Comparison of ENCODE assay signal across 9 cellular contexts in the genomic region with DNA sequence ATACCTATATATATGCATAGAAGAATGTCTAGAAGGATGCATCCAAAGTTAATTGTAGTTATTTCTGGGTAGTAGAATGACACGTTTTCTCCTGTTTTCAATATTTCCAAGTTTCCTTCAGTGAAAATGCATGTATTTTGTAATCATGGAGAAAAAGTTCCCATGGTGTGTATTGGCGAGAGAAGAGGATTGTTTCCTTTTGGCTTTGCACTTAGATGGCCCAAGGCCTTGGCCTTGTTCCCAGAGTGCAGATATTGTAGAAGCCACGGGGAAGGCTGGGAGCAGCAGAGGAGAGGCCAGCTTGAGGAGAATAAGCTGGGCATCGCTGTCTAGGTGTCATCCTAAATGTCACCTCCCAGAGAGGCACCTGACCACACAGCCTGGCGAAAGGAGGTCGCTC. TPM values are rescaled to one million over a fixed set of nuclear protein-coding genes. Genes with fewer than 3 reads are reported as not detected.
DNase-seq lines count a peak whose midpoint lies in the region; ATAC-seq and TF ChIP-seq lines count a peak whose summit lies in the region.
"Had no signal": no experiment of that assay in that cellular context is flagged by ENCODE, and none has a peak within 500 bp of the region (broad histone marks: within the 10 kb centered on the region; RNA-seq: fewer than 3 reads in every experiment).

No MANE protein-coding gene starts in this region.

- peaks cover 18 to 36% of the 10 kb centered on the region in 2 experiments; a peak in 3 of 4 replicates for H3K79me1 ChIP-seq in IMR-90 (ENCODE audit: low read depth in 1 of 2, low read length in 2 of 2)

- no peaks in the 10 kb centered on the region for H3K27me3 ChIP-seq in IMR-90 (ENCODE audit: control insufficient read depth, insufficient read depth, low read length)

- TF ChIP-seq CTCF in IMR-90 (conservative IDR thresholded peaks at IDR 0.05; ENCODE audit: low read depth, low read length): no peak

- no peak overlapping the region for H2BK120ac ChIP-seq in IMR-90 (ENCODE audit: low read depth, low read length)

- in situ Hi-C loops in IMR-90 (cut with MboI; ENCODE audit: low sequenced_read_pairs): no loop called here

- H3K27ac ChIP-seq in IMR-90 (ENCODE audit: insufficient read depth, low read length): no peak overlapping the region

- peak overlapping the region; percentile 73 for H3K4ac ChIP-seq in IMR-90 (ENCODE audit: low read depth, low read length)

- H3K23ac ChIP-seq in IMR-90 (ENCODE audit: low read depth, low read length): no peak overlapping the region

- H2AFZ ChIP-seq in IMR-90 (replicated peaks; ENCODE audit: low read length, poor library complexity): no peak overlapping the region

- H3K4me3 ChIP-seq in IMR-90 (ENCODE audit: insufficient read depth, low read depth, low read length): no peak overlapping the region

- H4K8ac ChIP-seq in IMR-90 (ENCODE audit: low read depth in 2 of 2, low read length in 2 of 2): no peak overlapping the region

- peaks cover 11% of the 10 kb centered on the region for H3K4me1 ChIP-seq in IMR-90 (ENCODE audit: control insufficient read depth, insufficient read depth, low read length)

- POLR2A ChIA-PET in IMR-90 (lab: Charles Lee; ENCODE audit: unreplicated experiment): no interaction called here

- H3K56ac ChIP-seq in IMR-90 (ENCODE audit: extremely low read depth, insufficient read depth, low read length): no peak overlapping the region

- no peak for TF ChIP-seq POLR2A in IMR-90 (IDR thresholded peaks at IDR 0.05; ENCODE audit: low read depth, low read length)

- H3K4me2 ChIP-seq in IMR-90 (ENCODE audit: low read depth, low read length): no peak overlapping the region

- no peak overlapping the region for H3K9ac ChIP-seq in IMR-90 (ENCODE audit: low read depth, low read length)

- no peak overlapping the region; the same call in 2 of the 3 replicates for H2BK15ac ChIP-seq in IMR-90 (ENCODE audit: low read depth, low read length)

- peak overlapping the region; percentile 54 for H2BK20ac ChIP-seq in IMR-90 (ENCODE audit: low read depth, low read length)

- TF ChIP-seq RAD21 in IMR-90 (IDR thresholded peaks at IDR 0.05; ENCODE audit: low read length): no peak

- H3K14ac ChIP-seq in IMR-90 (replicated peaks; ENCODE audit: low read depth, low read length): no peak overlapping the region

- H2BK5ac ChIP-seq in IMR-90 (ENCODE audit: low read depth, low read length, poor library complexity, severe bottlenecking): no peak overlapping the region

- H4K20me1 ChIP-seq in IMR-90 (ENCODE audit: insufficient read depth, low read length): no peaks in the 10 kb centered on the region

- BruUV-seq in IMR-90 (replicated peaks; lab: Mats Ljungman, UMichigan): no TSS peak

- H2AK5ac ChIP-seq in IMR-90 (ENCODE audit: low read depth, low read length): peak overlapping the region; percentile 74; the same call in 1 of the 2 replicates

- WGBS in IMR-90 (ENCODE audit: extremely low coverage in 2 of 2, insufficient read length in 1 of 2), 2 experiments: 83% methylated on average over 3 of the region's 6 CpGs; no CpG with 5 or more reads in 1 of the 2 experiments

- dilution Hi-C loops in IMR-90 (cut with HindIII; ENCODE audit: low sequenced_read_pairs, unreplicated experiment): no loop called here

- DNase-seq in IMR-90 (peak; percentile 75), astrocyte of the hippocampus (ENCODE audit: low read depth, low spot score) (peak; percentile 91), iris pigment epithelial cell (ENCODE audit: low read depth) (peak; percentile 78), stromal cell of bone marrow (ENCODE audit: low read depth) (peak; percentile 83), NCI-H1105 (lab: John Stamatoyannopoulos, UW) (no peak), NCI-H1436 (lab: John Stamatoyannopoulos, UW) (no peak)
- no peak for DNase-seq in activated T-cell treated with anti-CD3 and anti-CD28 coated beads, Interleukin-2, amount 50 U/mL, for 48 hours
- DNase-seq: activated CD4-positive, alpha-beta T cell treated with anti-CD3 and anti-CD28 coated beads for 48 hours had no signal

- intact Hi-C loops in IMR-90 (cut with micrococcal nuclease): no loop called here

- no peak overlapping the region for H4K91ac ChIP-seq in IMR-90 (ENCODE audit: insufficient read depth, low read depth, low read length)

- ATAC-seq in IMR-90 (ENCODE audit: low read depth): peak; percentile 64
- no peak for ATAC-seq in GM21786 (IDR thresholded peaks at IDR 0.05; ENCODE audit: unreplicated experiment)

- no peak overlapping the region for H3K18ac ChIP-seq in IMR-90 (ENCODE audit: low read depth, low read length)

- peak overlapping the region; percentile 23 for H2AK9ac ChIP-seq in IMR-90 (replicated peaks; ENCODE audit: low read depth, low read length, poor library complexity)

- H3K9me3 ChIP-seq in IMR-90 (ENCODE audit: control insufficient read depth, insufficient read depth, low read length): no peaks in the 10 kb centered on the region

- peaks cover 19% of the 10 kb centered on the region for H3K9me1 ChIP-seq in IMR-90 (ENCODE audit: insufficient read depth, low read length)

- H4K5ac ChIP-seq in IMR-90 (ENCODE audit: low read depth, low read length): no peak overlapping the region

- no peaks in the 10 kb centered on the region for H3K36me3 ChIP-seq in IMR-90 (ENCODE audit: control insufficient read depth, insufficient read depth, low read length)

- CTCF ChIA-PET in IMR-90 (lab: Yijun Ruan, JAX): interaction anchor here (0.8 kb wide), 1 partner anchor 10 kb away, joined by 3 read pairs; no protein-coding TSS in a partner anchor

TF ChIP-seq in IMR-90, 13 proteins besides CTCF, POLR2A, EP300 and RAD21:
- TF ChIP-seq MAZ (IDR thresholded peaks at IDR 0.05; ENCODE audit: borderline replicate concordance, low read depth, low read length) (no peak), CHD1 (IDR thresholded peaks at IDR 0.05; ENCODE audit: low read depth, low read length) (no peak), NFE2L2 (IDR thresholded peaks at IDR 0.05; ENCODE audit: low read depth, low read length) (no peak), RFX5 (IDR thresholded peaks at IDR 0.05; ENCODE audit: low read depth, low read length) (no peak), CEBPB (IDR thresholded peaks at IDR 0.05; ENCODE audit: low read depth, low read length) (no peak), BHLHE40 (IDR thresholded peaks at IDR 0.05; ENCODE audit: low read depth, low read length) (no peak), MAFK (IDR thresholded peaks at IDR 0.05; ENCODE audit: low read depth, low read length) (no peak), FOS (IDR thresholded peaks at IDR 0.05; ENCODE audit: low read depth, low read length) (no peak), MXI1 (IDR thresholded peaks at IDR 0.05; ENCODE audit: borderline replicate concordance, low read depth, low read length) (no peak), RCOR1 (IDR thresholded peaks at IDR 0.05; ENCODE audit: insufficient replicate concordance, low read length) (no peak), SMC3 (IDR thresholded peaks at IDR 0.05; ENCODE audit: low read depth, low read length) (no peak)
- TF ChIP-seq, protein P1, sequence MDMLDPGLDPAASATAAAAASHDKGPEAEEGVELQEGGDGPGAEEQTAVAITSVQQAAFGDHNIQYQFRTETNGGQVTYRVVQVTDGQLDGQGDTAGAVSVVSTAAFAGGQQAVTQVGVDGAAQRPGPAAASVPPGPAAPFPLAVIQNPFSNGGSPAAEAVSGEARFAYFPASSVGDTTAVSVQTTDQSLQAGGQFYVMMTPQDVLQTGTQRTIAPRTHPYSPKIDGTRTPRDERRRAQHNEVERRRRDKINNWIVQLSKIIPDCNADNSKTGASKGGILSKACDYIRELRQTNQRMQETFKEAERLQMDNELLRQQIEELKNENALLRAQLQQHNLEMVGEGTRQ (IDR thresholded peaks at IDR 0.05; ENCODE audit: low read depth, low read length): no peak
- TF ChIP-seq, protein P2, sequence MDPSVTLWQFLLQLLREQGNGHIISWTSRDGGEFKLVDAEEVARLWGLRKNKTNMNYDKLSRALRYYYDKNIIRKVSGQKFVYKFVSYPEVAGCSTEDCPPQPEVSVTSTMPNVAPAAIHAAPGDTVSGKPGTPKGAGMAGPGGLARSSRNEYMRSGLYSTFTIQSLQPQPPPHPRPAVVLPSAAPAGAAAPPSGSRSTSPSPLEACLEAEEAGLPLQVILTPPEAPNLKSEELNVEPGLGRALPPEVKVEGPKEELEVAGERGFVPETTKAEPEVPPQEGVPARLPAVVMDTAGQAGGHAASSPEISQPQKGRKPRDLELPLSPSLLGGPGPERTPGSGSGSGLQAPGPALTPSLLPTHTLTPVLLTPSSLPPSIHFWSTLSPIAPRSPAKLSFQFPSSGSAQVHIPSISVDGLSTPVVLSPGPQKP (IDR thresholded peaks at IDR 0.05; ENCODE audit: borderline replicate concordance, low read depth, low read length): no peak

RNA-seq across cellular contexts. Expression of a gene that starts 44.0 kb away (rescaled TPM):
- total RNA-seq in IMR-90 (2012; rRNA removed): 6.9 and 11.1 TPM in 2 replicates
- 16.5 and 18.9 TPM in 2 replicates for polyA plus RNA-seq in IMR-90 (2012; rRNA removed)
- 13.2 and 15.9 TPM in 2 replicates for polyA plus RNA-seq in IMR-90 (2012; cell fraction: cytosol; rRNA removed)
- 25.7 and 30.6 TPM in 2 replicates for polyA plus RNA-seq in IMR-90 (2012; cell fraction: nucleus; rRNA removed; ENCODE audit: low replicate concordance)

Comparison
In these comparisons a context has a peak if more than half of its experiments do, and no peak if none do; other contexts are left out.
1. DNase-seq: peak in IMR-90 (single experiment), astrocyte of the hippocampus (single experiment), iris pigment epithelial cell (single experiment) and stromal cell of bone marrow (single experiment); none in NCI-H1105 (single experiment), activated T-cell treated with anti-CD3 and anti-CD28 coated beads, Interleukin-2, amount 50 U/mL, for 48 hours (0 of 2) and NCI-H1436 (single experiment).